Comparison of ENCODE assay signal across 1 cellular context in the genomic region with DNA sequence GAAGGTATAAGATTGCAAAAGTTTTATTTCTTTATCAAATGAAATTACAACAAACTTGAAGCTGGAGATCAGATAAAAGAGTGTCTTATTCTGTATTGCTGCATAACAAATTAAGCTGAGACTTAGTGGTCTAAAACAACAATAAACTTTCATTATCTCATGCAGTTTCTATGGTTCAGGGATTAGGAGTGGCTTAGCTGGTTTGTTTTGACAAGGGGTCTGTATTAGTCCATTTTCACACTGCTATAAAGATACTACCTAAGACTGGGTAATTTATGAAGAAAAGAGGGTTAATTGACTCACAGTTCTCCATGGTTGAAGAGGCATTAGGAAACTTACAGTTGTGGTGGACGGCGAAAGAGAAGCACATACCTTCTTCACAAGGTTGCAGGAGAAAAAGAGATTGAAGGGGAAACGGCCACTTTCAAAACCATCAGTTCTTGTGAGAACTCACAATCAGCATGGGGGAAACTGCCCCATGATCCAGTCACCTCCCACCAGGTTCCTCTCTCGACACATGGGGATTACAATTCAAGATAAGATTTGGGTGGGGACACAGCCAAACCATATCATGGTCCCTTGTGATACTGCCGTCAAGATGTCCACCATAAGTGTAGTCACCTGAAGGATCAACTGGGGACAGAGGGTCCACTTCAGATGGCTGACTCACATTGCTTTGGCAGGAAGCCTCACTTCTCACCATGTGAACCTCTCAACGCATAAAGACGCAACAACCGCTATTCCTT.
TF ChIP-seq lines count a peak whose summit lies in the region.

No MANE protein-coding gene starts in this region.

TF ChIP-seq in HEK293, 187 proteins besides CTCF, POLR2A, EP300 and RAD21 (continued from another document):
- TF ChIP-seq, protein P1, sequence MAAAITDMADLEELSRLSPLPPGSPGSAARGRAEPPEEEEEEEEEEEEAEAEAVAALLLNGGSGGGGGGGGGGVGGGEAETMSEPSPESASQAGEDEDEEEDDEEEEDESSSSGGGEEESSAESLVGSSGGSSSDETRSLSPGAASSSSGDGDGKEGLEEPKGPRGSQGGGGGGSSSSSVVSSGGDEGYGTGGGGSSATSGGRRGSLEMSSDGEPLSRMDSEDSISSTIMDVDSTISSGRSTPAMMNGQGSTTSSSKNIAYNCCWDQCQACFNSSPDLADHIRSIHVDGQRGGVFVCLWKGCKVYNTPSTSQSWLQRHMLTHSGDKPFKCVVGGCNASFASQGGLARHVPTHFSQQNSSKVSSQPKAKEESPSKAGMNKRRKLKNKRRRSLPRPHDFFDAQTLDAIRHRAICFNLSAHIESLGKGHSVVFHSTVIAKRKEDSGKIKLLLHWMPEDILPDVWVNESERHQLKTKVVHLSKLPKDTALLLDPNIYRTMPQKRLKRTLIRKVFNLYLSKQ (tag by site-specific recombination; IDR thresholded peaks at IDR 0.05; ENCODE audit: borderline replicate concordance), result no peak
- TF ChIP-seq FEZF1 (tag by site-specific recombination; IDR thresholded peaks at IDR 0.05), result peak; percentile 68
- no peak for TF ChIP-seq ZNF449 (tag by site-specific recombination; IDR thresholded peaks at IDR 0.05)
- TF ChIP-seq ZNF645 (tag by site-specific recombination; IDR thresholded peaks at IDR 0.05), result no peak
- no peak for TF ChIP-seq ZNF501 (tag by site-specific recombination; IDR thresholded peaks at IDR 0.05)
- no peak for TF ChIP-seq ZNF133 (tag by site-specific recombination; IDR thresholded peaks at IDR 0.05)
- TF ChIP-seq, protein P2, sequence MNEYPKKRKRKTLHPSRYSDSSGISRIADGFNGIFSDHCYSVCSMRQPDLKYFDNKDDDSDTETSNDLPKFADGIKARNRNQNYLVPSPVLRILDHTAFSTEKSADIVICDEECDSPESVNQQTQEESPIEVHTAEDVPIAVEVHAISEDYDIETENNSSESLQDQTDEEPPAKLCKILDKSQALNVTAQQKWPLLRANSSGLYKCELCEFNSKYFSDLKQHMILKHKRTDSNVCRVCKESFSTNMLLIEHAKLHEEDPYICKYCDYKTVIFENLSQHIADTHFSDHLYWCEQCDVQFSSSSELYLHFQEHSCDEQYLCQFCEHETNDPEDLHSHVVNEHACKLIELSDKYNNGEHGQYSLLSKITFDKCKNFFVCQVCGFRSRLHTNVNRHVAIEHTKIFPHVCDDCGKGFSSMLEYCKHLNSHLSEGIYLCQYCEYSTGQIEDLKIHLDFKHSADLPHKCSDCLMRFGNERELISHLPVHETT (tag by site-specific recombination; IDR thresholded peaks at IDR 0.05), result no peak
- no peak for TF ChIP-seq YY2 (tag by site-specific recombination; IDR thresholded peaks at IDR 0.05)
- no peak for TF ChIP-seq ZNF521 (tag by site-specific recombination; IDR thresholded peaks at IDR 0.05)
- TF ChIP-seq ZNF341 (tag by site-specific recombination; IDR thresholded peaks at IDR 0.05; ENCODE audit: low read depth), result no peak
- no peak for TF ChIP-seq ZNF426 (tag by site-specific recombination; IDR thresholded peaks at IDR 0.05)
- TF ChIP-seq SETDB1 (IDR thresholded peaks at IDR 0.05; ENCODE audit: insufficient read length, low read length), result peak; percentile 41
- no peak for TF ChIP-seq ZNF791 (tag by site-specific recombination; IDR thresholded peaks at IDR 0.05)
- TF ChIP-seq ZNF747 (tag by site-specific recombination; IDR thresholded peaks at IDR 0.05), result no peak
- no peak for TF ChIP-seq ZNF398 (tag by site-specific recombination; IDR thresholded peaks at IDR 0.05)
- TF ChIP-seq, protein P3, sequence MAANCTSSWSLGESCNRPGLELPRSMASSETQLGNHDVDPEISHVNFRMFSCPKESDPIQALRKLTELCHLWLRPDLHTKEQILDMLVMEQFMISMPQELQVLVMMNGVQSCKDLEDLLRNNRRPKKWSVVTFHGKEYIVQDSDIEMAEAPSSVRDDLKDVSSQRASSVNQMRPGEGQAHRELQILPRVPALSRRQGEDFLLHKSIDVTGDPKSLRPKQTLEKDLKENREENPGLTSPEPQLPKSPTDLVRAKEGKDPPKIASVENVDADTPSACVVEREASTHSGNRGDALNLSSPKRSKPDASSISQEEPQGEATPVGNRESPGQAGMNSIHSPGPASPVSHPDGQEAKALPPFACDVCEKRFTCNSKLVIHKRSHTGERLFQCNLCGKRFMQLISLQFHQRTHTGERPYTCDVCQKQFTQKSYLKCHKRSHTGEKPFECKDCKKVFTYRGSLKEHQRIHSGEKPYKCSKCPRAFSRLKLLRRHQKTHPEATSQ (tag by site-specific recombination; IDR thresholded peaks at IDR 0.05), result no peak
- TF ChIP-seq TCF7L2 (IDR thresholded peaks at IDR 0.05; ENCODE audit: borderline replicate concordance, low read depth, low read length), result no peak
- no peak for TF ChIP-seq ZNF274 (IDR thresholded peaks at IDR 0.05; ENCODE audit: low read length)
- no peak for TF ChIP-seq ZNF274 (tag by site-specific recombination; IDR thresholded peaks at IDR 0.05; ENCODE audit: borderline replicate concordance)
- no peak for TF ChIP-seq ZBTB1 (tag by site-specific recombination; IDR thresholded peaks at IDR 0.05)
